16 cellular contexts compared by ENCODE assay signal in genomic region chr16:50296807-50297206, GRCh38. TPM values are rescaled to one million over a fixed set of nuclear protein-coding genes. Genes with fewer than 3 reads are reported as not detected.
DNase-seq lines count a peak whose midpoint lies in the region; ATAC-seq and TF ChIP-seq lines count a peak whose summit lies in the region.
"Had no signal": no experiment of that assay in that cellular context is flagged by ENCODE, and none has a peak within 500 bp of the region (broad histone marks: within the 10 kb centered on the region; RNA-seq: fewer than 3 reads in every experiment).

No MANE protein-coding gene starts in this region.

- DNase-seq in NCI-H82 (lab: John Stamatoyannopoulos, UW) (peak; percentile 40), NCI-H82 treated with DMSO at 0.1 percent for 48 hours (lab: John Stamatoyannopoulos, UW; ENCODE audit: unreplicated experiment) (no peak), natural killer cell (no peak), NCI-H1048 (lab: John Stamatoyannopoulos, UW) (no peak), cerebellum (ENCODE audit: low spot score) (no peak)
- DNase-seq: activated CD4-positive, alpha-beta T cell treated with anti-CD3 and anti-CD28 coated beads, Interleukin-2, amount 50 U/mL, for 48 hours; activated naive CD8-positive, alpha-beta T cell treated with anti-CD3 and anti-CD28 coated beads, Interleukin-2, amount 10 ng/mL, durations not matched to agents 7 days and 5 days; Calu3; NCI-H2107; nucleus accumbens; SIG-M5; stimulated activated CD4-positive, alpha-beta T cell treated with anti-CD3 and anti-CD28 coated beads, Interleukin-15, amount 100 ng/mL, for 24 hours had no signal

- peak overlapping the region in 10 of 11 experiments; percentile 17 to 93 (median 86); a peak in 19 of 22 replicates for H3K4me2 ChIP-seq in BLaER1 treated with 17β-estradiol and CSF1 and Interleukin-3, amounts not matched to agents 10 nM and 100 nM

- H3K4me1 Mint-ChIP-seq in activated T-helper 17 cell treated with anti-CD3 and anti-CD28 coated beads, Interleukin-2, amount 50 U/mL, for 72 hours: no peaks in the 10 kb centered on the region
- peaks cover 25 to 45% of the 10 kb centered on the region in 2 donors for H3K4me1 Mint-ChIP-seq in natural killer cell

- no peaks in the 10 kb centered on the region for H3K27me3 Mint-ChIP-seq in activated T-helper 17 cell treated with anti-CD3 and anti-CD28 coated beads, Interleukin-2, amount 50 U/mL, for 72 hours
- no peaks in the 10 kb centered on the region for H3K27me3 Mint-ChIP-seq in natural killer cell (ENCODE audit: low read depth in 2 of 2)
- H3K27me3 Mint-ChIP-seq: activated naive CD8-positive, alpha-beta T cell treated with anti-CD3 and anti-CD28 coated beads, Interleukin-2, amount 10 ng/mL, durations not matched to agents 7 days and 5 days; brain had no signal

- intact Hi-C loops in natural killer cell (cut with micrococcal nuclease): no loop called here

- ATAC-seq in activated T-helper 17 cell treated with anti-CD3 and anti-CD28 coated beads, Interleukin-2, amount 50 U/mL, for 72 hours (replicated peaks): no peak
- ATAC-seq in natural killer cell (no peak), SK-N-SH treated with all-trans-retinoic acid at 6 μM for 48 hours (no peak)

- H3K9me3 Mint-ChIP-seq in activated T-helper 17 cell treated with anti-CD3 and anti-CD28 coated beads, Interleukin-2, amount 50 U/mL, for 72 hours: no peaks in the 10 kb centered on the region
- no peaks in the 10 kb centered on the region for H3K9me3 Mint-ChIP-seq in natural killer cell
- H3K9me3 Mint-ChIP-seq: activated naive CD8-positive, alpha-beta T cell treated with anti-CD3 and anti-CD28 coated beads, Interleukin-2, amount 10 ng/mL, durations not matched to agents 7 days and 5 days; brain had no signal

- H3K4me3 ChIP-seq in BLaER1 treated with 17β-estradiol and CSF1 and Interleukin-3, amounts not matched to agents 10 nM and 100 nM: no peak overlapping the region; a peak in 1 of 20 replicates

- H3K27ac ChIP-seq in BLaER1 treated with 17β-estradiol and CSF1 and Interleukin-3, amounts not matched to agents 10 nM and 100 nM: peak overlapping the region in 5 of 11 experiments; percentile 8 to 69 (median 37); a peak in 6 of 22 replicates

- peaks cover 18 to 65% (median 50%) of the 10 kb centered on the region in 10 experiments; a peak in 18 of 20 replicates for H3K4me1 ChIP-seq in BLaER1 treated with 17β-estradiol and CSF1 and Interleukin-3, amounts not matched to agents 10 nM and 100 nM

- H3K9ac ChIP-seq in BLaER1 treated with 17β-estradiol and CSF1 and Interleukin-3, amounts not matched to agents 10 nM and 100 nM: peak overlapping the region in 7 of 11 experiments; percentile 2 to 63 (median 36); a peak in 5 of 22 replicates

- no peak overlapping the region for H3K4me3 Mint-ChIP-seq in activated T-helper 17 cell treated with anti-CD3 and anti-CD28 coated beads, Interleukin-2, amount 50 U/mL, for 72 hours
- no peak overlapping the region for H3K4me3 Mint-ChIP-seq in natural killer cell
- H3K4me3 Mint-ChIP-seq: activated naive CD8-positive, alpha-beta T cell treated with anti-CD3 and anti-CD28 coated beads, Interleukin-2, amount 10 ng/mL, durations not matched to agents 7 days and 5 days; brain had no signal

- peaks cover 7 to 100% (median 43%) of the 10 kb centered on the region in 11 experiments; a peak in 20 of 22 replicates for H3K36me3 ChIP-seq in BLaER1 treated with 17β-estradiol and CSF1 and Interleukin-3, amounts not matched to agents 10 nM and 100 nM

- H4K20me1 ChIP-seq in BLaER1 treated with 17β-estradiol and CSF1 and Interleukin-3, amounts not matched to agents 10 nM and 100 nM: peaks cover 12 to 100% (median 25%) of the 10 kb centered on the region in 11 experiments; a peak in 20 of 22 replicates

- no peaks in the 10 kb centered on the region for H3K9me3 ChIP-seq in BLaER1 treated with 17β-estradiol and CSF1 and Interleukin-3, amounts not matched to agents 10 nM and 100 nM (replicated peaks in 1 of 11)

- H3K27ac Mint-ChIP-seq in activated T-helper 17 cell treated with anti-CD3 and anti-CD28 coated beads, Interleukin-2, amount 50 U/mL, for 72 hours: peak overlapping the region; percentile 66
- H3K27ac Mint-ChIP-seq in natural killer cell: peak overlapping the region; percentile 80 to 81
- H3K27ac Mint-ChIP-seq: activated naive CD8-positive, alpha-beta T cell treated with anti-CD3 and anti-CD28 coated beads, Interleukin-2, amount 10 ng/mL, durations not matched to agents 7 days and 5 days had no signal

- TF ChIP-seq CTCF in natural killer cell (IDR thresholded peaks at IDR 0.05): no peak

- peaks cover 83% of the 10 kb centered on the region for H3K36me3 Mint-ChIP-seq in activated T-helper 17 cell treated with anti-CD3 and anti-CD28 coated beads, Interleukin-2, amount 50 U/mL, for 72 hours (ENCODE audit: low read depth)
- no peaks in the 10 kb centered on the region for H3K36me3 Mint-ChIP-seq in natural killer cell
- H3K36me3 Mint-ChIP-seq: brain had no signal

- H3K27me3 ChIP-seq in BLaER1 treated with 17β-estradiol and CSF1 and Interleukin-3, amounts not matched to agents 10 nM and 100 nM: no peaks in the 10 kb centered on the region

TF ChIP-seq in SK-N-SH treated with all-trans-retinoic acid at 6 μM for 48 hours, 23 proteins besides CTCF, POLR2A, EP300 and RAD21:
- no peak for TF ChIP-seq CSDC2 (CRISPR knock-in tag; IDR thresholded peaks at IDR 0.05)
- no peak for TF ChIP-seq ESRRG (CRISPR knock-in tag; IDR thresholded peaks at IDR 0.05)
- TF ChIP-seq ZNF70 (CRISPR knock-in tag; IDR thresholded peaks at IDR 0.05): no peak
- TF ChIP-seq ZFP3 (CRISPR knock-in tag; IDR thresholded peaks at IDR 0.05): no peak
- TF ChIP-seq, protein P1, sequence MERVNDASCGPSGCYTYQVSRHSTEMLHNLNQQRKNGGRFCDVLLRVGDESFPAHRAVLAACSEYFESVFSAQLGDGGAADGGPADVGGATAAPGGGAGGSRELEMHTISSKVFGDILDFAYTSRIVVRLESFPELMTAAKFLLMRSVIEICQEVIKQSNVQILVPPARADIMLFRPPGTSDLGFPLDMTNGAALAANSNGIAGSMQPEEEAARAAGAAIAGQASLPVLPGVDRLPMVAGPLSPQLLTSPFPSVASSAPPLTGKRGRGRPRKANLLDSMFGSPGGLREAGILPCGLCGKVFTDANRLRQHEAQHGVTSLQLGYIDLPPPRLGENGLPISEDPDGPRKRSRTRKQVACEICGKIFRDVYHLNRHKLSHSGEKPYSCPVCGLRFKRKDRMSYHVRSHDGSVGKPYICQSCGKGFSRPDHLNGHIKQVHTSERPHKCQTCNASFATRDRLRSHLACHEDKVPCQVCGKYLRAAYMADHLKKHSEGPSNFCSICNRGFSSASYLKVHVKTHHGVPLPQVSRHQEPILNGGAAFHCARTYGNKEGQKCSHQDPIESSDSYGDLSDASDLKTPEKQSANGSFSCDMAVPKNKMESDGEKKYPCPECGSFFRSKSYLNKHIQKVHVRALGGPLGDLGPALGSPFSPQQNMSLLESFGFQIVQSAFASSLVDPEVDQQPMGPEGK (CRISPR knock-in tag; IDR thresholded peaks at IDR 0.05; ENCODE audit: borderline replicate concordance): no peak
- no peak for TF ChIP-seq ZNF8 (CRISPR knock-in tag; IDR thresholded peaks at IDR 0.05)
- no peak for TF ChIP-seq PPARA (CRISPR knock-in tag; IDR thresholded peaks at IDR 0.05; ENCODE audit: borderline replicate concordance)
- no peak for TF ChIP-seq ISL1 (CRISPR knock-in tag; IDR thresholded peaks at IDR 0.05)
- TF ChIP-seq TOX (CRISPR knock-in tag; IDR thresholded peaks at IDR 0.05; ENCODE audit: borderline replicate concordance): no peak
- TF ChIP-seq SNAI2 (CRISPR knock-in tag; IDR thresholded peaks at IDR 0.05): no peak
- no peak for TF ChIP-seq GLIS3 (CRISPR knock-in tag; IDR thresholded peaks at IDR 0.05)
- no peak for TF ChIP-seq OSR1 (CRISPR knock-in tag; IDR thresholded peaks at IDR 0.05)
- no peak for TF ChIP-seq TCF4 (CRISPR knock-in tag; IDR thresholded peaks at IDR 0.05; ENCODE audit: borderline replicate concordance)
- TF ChIP-seq ZFP30 (CRISPR knock-in tag; IDR thresholded peaks at IDR 0.05): no peak
- TF ChIP-seq CREB5 (CRISPR knock-in tag; IDR thresholded peaks at IDR 0.05; ENCODE audit: low read depth): no peak
- no peak for TF ChIP-seq RARB (CRISPR knock-in tag; IDR thresholded peaks at IDR 0.05)
- TF ChIP-seq, protein P2, sequence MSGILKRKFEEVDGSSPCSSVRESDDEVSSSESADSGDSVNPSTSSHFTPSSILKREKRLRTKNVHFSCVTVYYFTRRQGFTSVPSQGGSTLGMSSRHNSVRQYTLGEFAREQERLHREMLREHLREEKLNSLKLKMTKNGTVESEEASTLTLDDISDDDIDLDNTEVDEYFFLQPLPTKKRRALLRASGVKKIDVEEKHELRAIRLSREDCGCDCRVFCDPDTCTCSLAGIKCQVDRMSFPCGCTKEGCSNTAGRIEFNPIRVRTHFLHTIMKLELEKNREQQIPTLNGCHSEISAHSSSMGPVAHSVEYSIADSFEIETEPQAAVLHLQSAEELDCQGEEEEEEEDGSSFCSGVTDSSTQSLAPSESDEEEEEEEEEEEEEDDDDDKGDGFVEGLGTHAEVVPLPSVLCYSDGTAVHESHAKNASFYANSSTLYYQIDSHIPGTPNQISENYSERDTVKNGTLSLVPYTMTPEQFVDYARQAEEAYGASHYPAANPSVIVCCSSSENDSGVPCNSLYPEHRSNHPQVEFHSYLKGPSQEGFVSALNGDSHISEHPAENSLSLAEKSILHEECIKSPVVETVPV (CRISPR knock-in tag; IDR thresholded peaks at IDR 0.05): no peak
- no peak for TF ChIP-seq BACH2 (CRISPR knock-in tag; IDR thresholded peaks at IDR 0.05; ENCODE audit: borderline replicate concordance)
- no peak for TF ChIP-seq ZC3H10 (CRISPR knock-in tag; IDR thresholded peaks at IDR 0.05)
- TF ChIP-seq ZNF565 (CRISPR knock-in tag; conservative IDR thresholded peaks at IDR 0.05; ENCODE audit: low read depth): no peak
TF ChIP-seq in SK-N-SH treated with all-trans-retinoic acid at 6 μM for 48 hours: peak in this region for 0.

RNA-seq across cellular contexts. Expression of gene ADCY7, which starts 30.5 kb away (rescaled TPM):
- total RNA-seq in activated T-helper 17 cell treated with anti-CD3 and anti-CD28 coated beads, Interleukin-2, amount 50 U/mL, for 72 hours: 100 to 1,000 TPM; 156 to 173 TPM
- total RNA-seq in natural killer cell (100 to 1,000 TPM; 479 to 591 (median 512) TPM), cerebellum (6.4 TPM)

Comparison
In these comparisons a context has a peak if more than half of its experiments do, and no peak if none do; other contexts are left out.
1. RNA of gene ADCY7, which starts 30.5 kb away (total RNA-seq): 479 to 591 TPM in natural killer cell and 156 to 173 TPM in activated T-helper 17 cell treated with anti-CD3 and anti-CD28 coated beads, Interleukin-2, amount 50 U/mL, for 72 hours; 6.4 TPM in cerebellum (single experiment); every median in the first group is over 10 times any median in the second.